ENCODE assay signal across 13 cellular contexts in genomic region chr10:79360499-79361342, GRCh38.
"Had no signal": no experiment of that assay in that cellular context is flagged by ENCODE, and none has a peak within 500 bp of the region (broad histone marks: within the 10 kb centered on the region; RNA-seq: fewer than 3 reads in every experiment).

No MANE protein-coding gene starts in this region.

- H3K36me3 ChIP-seq: ascending aorta, breast epithelium, upper lobe of right lung had no signal

- DNase-seq: activated B cell treated with CpG ODN at 0.5 μM for 24 hours; activated CD4-positive, alpha-beta T cell treated with anti-CD3 and anti-CD28 coated beads, Interleukin-2, amount 10 ng/mL, durations not matched to agents 7 days and 5 days; activated naive CD4-positive, alpha-beta T cell treated with anti-CD3 and anti-CD28 coated beads for 36 hours; mammary epithelial cell; naive B cell; stimulated activated naive CD8-positive, alpha-beta T cell treated with anti-CD3 and anti-CD28 coated beads, Interleukin-15, amount 100 ng/mL, for 72 hours; SW 1271; upper lobe of right lung had no signal

- H3K4me1 ChIP-seq: ascending aorta, breast epithelium, parathyroid adenoma, upper lobe of right lung had no signal

- H3K4me3 Mint-ChIP-seq: activated B cell treated with CpG ODN at 0.5 μM for 24 hours; activated CD4-positive, alpha-beta T cell treated with anti-CD3 and anti-CD28 coated beads, Interleukin-2, amount 10 ng/mL, durations not matched to agents 7 days and 5 days; activated naive CD4-positive, alpha-beta T cell treated with anti-CD3 and anti-CD28 coated beads for 36 hours; activated T-helper 17 cell treated with anti-CD3 and anti-CD28 coated beads, Interleukin-2, amount 50 U/mL, for 72 hours; naive B cell; stimulated activated naive CD8-positive, alpha-beta T cell treated with anti-CD3 and anti-CD28 coated beads, Interleukin-15, amount 100 ng/mL, for 72 hours had no signal

- H3K27me3 Mint-ChIP-seq: activated B cell treated with CpG ODN at 0.5 μM for 24 hours; activated T-helper 17 cell treated with anti-CD3 and anti-CD28 coated beads, Interleukin-2, amount 50 U/mL, for 72 hours; stimulated activated naive CD8-positive, alpha-beta T cell treated with anti-CD3 and anti-CD28 coated beads, Interleukin-15, amount 100 ng/mL, for 72 hours had no signal

- H2AFZ ChIP-seq: parathyroid adenoma had no signal

- H3K9me3 ChIP-seq: ascending aorta, upper lobe of right lung had no signal

- H3K27ac Mint-ChIP-seq: activated B cell treated with CpG ODN at 0.5 μM for 24 hours; activated CD4-positive, alpha-beta T cell treated with anti-CD3 and anti-CD28 coated beads, Interleukin-2, amount 10 ng/mL, durations not matched to agents 7 days and 5 days; activated naive CD4-positive, alpha-beta T cell treated with anti-CD3 and anti-CD28 coated beads for 36 hours; naive B cell; stimulated activated naive CD8-positive, alpha-beta T cell treated with anti-CD3 and anti-CD28 coated beads, Interleukin-15, amount 100 ng/mL, for 72 hours had no signal

- H3K9me3 Mint-ChIP-seq: activated B cell treated with CpG ODN at 0.5 μM for 24 hours; activated CD4-positive, alpha-beta T cell treated with anti-CD3 and anti-CD28 coated beads, Interleukin-2, amount 10 ng/mL, durations not matched to agents 7 days and 5 days; activated T-helper 17 cell treated with anti-CD3 and anti-CD28 coated beads, Interleukin-2, amount 50 U/mL, for 72 hours; naive B cell; stimulated activated naive CD8-positive, alpha-beta T cell treated with anti-CD3 and anti-CD28 coated beads, Interleukin-15, amount 100 ng/mL, for 72 hours had no signal

- ATAC-seq: left lobe of liver; stimulated activated naive CD8-positive, alpha-beta T cell treated with anti-CD3 and anti-CD28 coated beads, Interleukin-15, amount 100 ng/mL, for 72 hours; upper lobe of right lung had no signal

- H3K4me3 ChIP-seq: ascending aorta, breast epithelium, upper lobe of right lung had no signal

- H3K27me3 ChIP-seq: ascending aorta, breast epithelium, upper lobe of right lung had no signal

- H3K27ac ChIP-seq: ascending aorta, breast epithelium, parathyroid adenoma, upper lobe of right lung had no signal

- H3K9ac ChIP-seq: parathyroid adenoma had no signal
